ENCODE assay signal across 8 cellular contexts in genomic region chr4:152937280-152937534, GRCh38. TPM values are rescaled to one million over a fixed set of nuclear protein-coding genes. Genes with fewer than 3 reads are reported as not detected.
DNase-seq lines count a peak whose midpoint lies in the region; ATAC-seq and TF ChIP-seq lines count a peak whose summit lies in the region.

No MANE protein-coding gene starts in this region.

- H3K27ac ChIP-seq in CD4-positive, alpha-beta memory T cell (ENCODE audit: low read depth, low read length) = no peak overlapping the region
- no peak overlapping the region for H3K27ac ChIP-seq in neutrophil

- TF ChIP-seq CTCF in epithelial cell of esophagus (IDR thresholded peaks at IDR 0.05; ENCODE audit: insufficient read depth, low read depth, low read length, missing control alignments) (no peak), neutrophil (IDR thresholded peaks at IDR 0.05) (no peak)

- H3K4me3 Mint-ChIP-seq in CD4-positive, alpha-beta memory T cell = peak overlapping the region; percentile 17 to 75 (median 63)

- H3K4me3 ChIP-seq in CD4-positive, alpha-beta memory T cell (ENCODE audit: low read length in 2 of 2) = peak overlapping the region in 1 of 2 donors; percentile 54
- peak overlapping the region; percentile 75 for H3K4me3 ChIP-seq in NT2/D1 (ENCODE audit: insufficient read length, low read depth)
- H3K4me3 ChIP-seq in epithelial cell of esophagus (ENCODE audit: low read length) = peak overlapping the region; percentile 72
- H3K4me3 ChIP-seq in neutrophil (ENCODE audit: low read depth in 1 of 2, low read length in 1 of 2) = peak overlapping the region; percentile 52 to 73

- peak overlapping the region; percentile 86 for H3K9ac ChIP-seq in NT2/D1 (ENCODE audit: insufficient read length, low read depth)

- peaks cover 32% of the 10 kb centered on the region for H3K27me3 ChIP-seq in CD4-positive, alpha-beta memory T cell (ENCODE audit: insufficient read depth, low read length)
- H3K27me3 ChIP-seq in NT2/D1 (ENCODE audit: insufficient read depth, insufficient read length) (peaks cover 27% of the 10 kb centered on the region), neutrophil (peaks cover 98% of the 10 kb centered on the region)

- H3K36me3 Mint-ChIP-seq in CD4-positive, alpha-beta memory T cell = peaks cover 0 to 4% of the 10 kb centered on the region in 2 donors

- CTCF ChIA-PET in CD4-positive, alpha-beta memory T cell (lab: Charles Lee; ENCODE audit: partially characterized antibody) = no interaction called here

- no peaks in the 10 kb centered on the region for H3K36me3 ChIP-seq in CD4-positive, alpha-beta memory T cell (ENCODE audit: insufficient read depth, low read length)
- no peaks in the 10 kb centered on the region for H3K36me3 ChIP-seq in NT2/D1 (ENCODE audit: insufficient read depth, insufficient read length, low read length)
- H3K36me3 ChIP-seq in neutrophil = no peaks in the 10 kb centered on the region

- POLR2A ChIA-PET in CD4-positive, alpha-beta memory T cell (lab: Charles Lee; ENCODE audit: partially characterized antibody) = no interaction called here

- peaks cover 50 to 55% of the 10 kb centered on the region in 2 donors for H3K27me3 Mint-ChIP-seq in CD4-positive, alpha-beta memory T cell

- ATAC-seq in GM21390 (IDR thresholded peaks at IDR 0.05; ENCODE audit: unreplicated experiment) (no peak), HG03135 (IDR thresholded peaks at IDR 0.05; ENCODE audit: unreplicated experiment) (no peak)

- intact Hi-C loops in CD4-positive, alpha-beta memory T cell (cut with micrococcal nuclease) = no loop called here

- no peak for DNase-seq in CD4-positive, alpha-beta memory T cell
- no peak for DNase-seq in NT2/D1 (ENCODE audit: low read depth, low spot score)
- DNase-seq in epithelial cell of esophagus (ENCODE audit: low read depth) = no peak
- DNase-seq in NCI-H2029 treated with DMSO at 0.1 percent for 48 hours (lab: John Stamatoyannopoulos, UW) = no peak
- DNase-seq in NCI-H510A (lab: John Stamatoyannopoulos, UW) = no peak

- H3K9me3 ChIP-seq in CD4-positive, alpha-beta memory T cell (ENCODE audit: control insufficient read depth in 1 of 2, low read length in 2 of 2) = no peaks in the 10 kb centered on the region
- H3K9me3 ChIP-seq in NT2/D1 (ENCODE audit: insufficient read depth, low read length) = no peaks in the 10 kb centered on the region
- H3K9me3 ChIP-seq in neutrophil = no peaks in the 10 kb centered on the region

- no peak overlapping the region for H3K27ac Mint-ChIP-seq in CD4-positive, alpha-beta memory T cell

- peaks cover 13 to 30% (median 21%) of the 10 kb centered on the region in 4 donors for H3K4me1 Mint-ChIP-seq in CD4-positive, alpha-beta memory T cell

- peaks cover 20% of the 10 kb centered on the region for H3K4me1 ChIP-seq in CD4-positive, alpha-beta memory T cell (ENCODE audit: insufficient read depth, low read length)
- H3K4me1 ChIP-seq in NT2/D1 (ENCODE audit: insufficient read depth, insufficient read length) (no peaks in the 10 kb centered on the region), neutrophil (ENCODE audit: control insufficient read depth in 1 of 2, insufficient read depth in 1 of 2, low read depth in 1 of 2, low read length in 1 of 2) (peaks cover 21 to 30% of the 10 kb centered on the region in 2 experiments)

- H3K9me3 Mint-ChIP-seq in CD4-positive, alpha-beta memory T cell = peaks cover 0 to 3% (median 0%) of the 10 kb centered on the region in 8 donors

RNA-seq across cellular contexts. Expression of gene FHDC1, which starts 1.1 kb away (rescaled TPM):
- under 1 TPM; 0.11 to 0.29 TPM for total RNA-seq in CD4-positive, alpha-beta memory T cell
- polyA plus RNA-seq in CD4-positive, alpha-beta memory T cell = under 1 TPM in 1 of 2 donors, not detected in 1; 0.03 TPM
